9 cellular contexts compared by ENCODE assay signal in the genomic region with DNA sequence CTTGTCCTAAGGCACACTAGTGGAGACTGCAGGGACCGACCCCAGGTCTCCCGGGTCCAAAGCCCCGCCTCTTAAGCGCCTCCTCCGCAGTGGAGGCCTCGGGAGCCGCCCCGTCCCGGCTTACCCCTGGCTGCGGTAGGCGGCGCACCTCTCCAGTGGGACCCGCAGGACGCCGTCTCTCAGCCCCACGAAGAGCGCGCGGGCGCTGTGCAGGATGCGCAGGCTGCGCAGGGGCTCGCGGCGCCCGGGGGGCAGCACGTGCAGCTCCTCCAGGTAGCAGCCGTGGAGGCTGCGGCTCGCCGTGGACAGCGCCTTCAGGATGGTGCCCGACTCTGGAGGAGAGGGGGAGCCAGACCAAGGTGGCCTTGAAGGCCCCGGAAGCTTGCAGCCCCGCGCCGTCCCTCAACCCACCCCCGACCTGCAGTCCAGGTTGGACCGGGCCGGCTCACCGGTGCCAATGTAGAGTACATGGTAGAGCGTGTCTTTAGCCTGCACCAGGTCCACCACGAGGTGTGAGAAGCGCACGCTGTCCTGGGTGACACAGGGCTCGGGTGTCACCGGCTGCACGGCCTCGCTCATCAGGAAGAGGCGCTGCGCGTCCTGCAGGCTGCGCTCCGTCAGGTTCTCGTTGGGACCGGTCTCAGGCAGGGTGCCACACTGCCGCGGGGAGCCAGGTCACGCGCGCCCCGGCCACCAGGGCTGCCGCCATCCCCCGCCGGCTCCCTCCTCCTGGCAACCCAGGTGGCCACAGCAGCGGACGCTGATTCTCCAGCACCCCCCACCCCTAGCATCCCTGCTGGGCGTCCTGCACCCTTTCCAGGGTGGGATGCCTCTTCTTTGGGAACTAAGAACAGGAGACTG.
DNase-seq lines count a peak whose midpoint lies in the region; ATAC-seq and TF ChIP-seq lines count a peak whose summit lies in the region.
"Had no signal": no experiment of that assay in that cellular context is flagged by ENCODE, and none has a peak within 500 bp of the region (broad histone marks: within the 10 kb centered on the region; RNA-seq: fewer than 3 reads in every experiment).

No MANE protein-coding gene starts in this region.

- no peaks in the 10 kb centered on the region for H3K9me3 Mint-ChIP-seq in natural killer cell treated with Interleukin-12 subunit alpha and Interleukin-12 subunit beta and Interleukin-15 and Interleukin-18, amount 100 ng/mL, for 72 hours
- H3K9me3 Mint-ChIP-seq: IgD-negative memory B cell had no signal

- no peak overlapping the region for H3K4me3 ChIP-seq in GM12875 (ENCODE audit: low read depth, low read length)

- no peak overlapping the region for H3K27ac Mint-ChIP-seq in natural killer cell treated with Interleukin-12 subunit alpha and Interleukin-12 subunit beta and Interleukin-15 and Interleukin-18, amount 100 ng/mL, for 72 hours
- H3K27ac Mint-ChIP-seq: IgD-negative memory B cell had no signal

- peaks cover 14 to 25% of the 10 kb centered on the region in 2 donors for H3K27me3 Mint-ChIP-seq in natural killer cell treated with Interleukin-12 subunit alpha and Interleukin-12 subunit beta and Interleukin-15 and Interleukin-18, amount 100 ng/mL, for 72 hours

- H3K36me3 Mint-ChIP-seq in natural killer cell treated with Interleukin-12 subunit alpha and Interleukin-12 subunit beta and Interleukin-15 and Interleukin-18, amount 100 ng/mL, for 72 hours, result no peaks in the 10 kb centered on the region
- H3K36me3 Mint-ChIP-seq: IgD-negative memory B cell had no signal

- peak; percentile 35; the same call in 1 of the 2 replicates for TF ChIP-seq CTCF in GM12875 (IDR thresholded peaks at IDR 0.05; ENCODE audit: borderline replicate concordance, insufficient read depth, low read depth, low read length)

- H3K4me1 Mint-ChIP-seq in natural killer cell treated with Interleukin-12 subunit alpha and Interleukin-12 subunit beta and Interleukin-15 and Interleukin-18, amount 100 ng/mL, for 72 hours (ENCODE audit: low read depth in 2 of 2), result no peaks in the 10 kb centered on the region

- ATAC-seq in HG02973 (IDR thresholded peaks at IDR 0.05; ENCODE audit: unreplicated experiment) (peak; percentile 58), GM19035 (IDR thresholded peaks at IDR 0.05; ENCODE audit: unreplicated experiment) (no peak), GM21825 (IDR thresholded peaks at IDR 0.05; ENCODE audit: unreplicated experiment) (no peak)
- ATAC-seq in natural killer cell treated with Interleukin-12 subunit alpha and Interleukin-12 subunit beta and Interleukin-15 and Interleukin-18, amount 100 ng/mL, for 72 hours, result peak; percentile 58 to 59

- peak; percentile 21 for DNase-seq in activated naive CD4-positive, alpha-beta T cell treated with anti-CD3 and anti-CD28 coated beads, Interleukin-2, amount 50 U/mL, for 16 hours
- DNase-seq in natural killer cell treated with Interleukin-12 subunit alpha and Interleukin-12 subunit beta and Interleukin-15 and Interleukin-18, amount 100 ng/mL, for 72 hours (ENCODE audit: low spot score), result no peak
- DNase-seq in NCI-H187 (lab: John Stamatoyannopoulos, UW) (no peak), NCI-H446 treated with DMSO at 0.1 percent for 48 hours (lab: John Stamatoyannopoulos, UW) (no peak)

- no peak overlapping the region for H3K4me3 Mint-ChIP-seq in natural killer cell treated with Interleukin-12 subunit alpha and Interleukin-12 subunit beta and Interleukin-15 and Interleukin-18, amount 100 ng/mL, for 72 hours

Comparison
In these comparisons a context has a peak if more than half of its experiments do, and no peak if none do; other contexts are left out.
1. ATAC-seq: peak in HG02973 (single experiment) and natural killer cell treated with Interleukin-12 subunit alpha and Interleukin-12 subunit beta and Interleukin-15 and Interleukin-18, amount 100 ng/mL, for 72 hours (2 of 2); none in GM19035 (single experiment) and GM21825 (single experiment).